ENCODE assay signal across 8 cellular contexts in genomic region chr19:50728084-50728737, GRCh38. TPM values are rescaled to one million over a fixed set of nuclear protein-coding genes. Genes with fewer than 3 reads are reported as not detected.
DNase-seq lines count a peak whose midpoint lies in the region; ATAC-seq and TF ChIP-seq lines count a peak whose summit lies in the region.

No MANE protein-coding gene starts in this region.

- H3K4me3 ChIP-seq in fibroblast of the aortic adventitia (ENCODE audit: low read depth, low read length) (no peak overlapping the region), osteoblast (ENCODE audit: insufficient read depth, low read length) (peak overlapping the region; percentile 34), tibial nerve (no peak overlapping the region)

- H3K36me3 Mint-ChIP-seq in natural killer cell treated with Interleukin-12 subunit alpha and Interleukin-12 subunit beta and Interleukin-15 and Interleukin-18, amount 100 ng/mL, for 72 hours, result no peaks in the 10 kb centered on the region
- no peaks in the 10 kb centered on the region for H3K36me3 Mint-ChIP-seq in natural killer cell

- H3K4me1 ChIP-seq in osteoblast (ENCODE audit: insufficient read depth, low read length) (peaks cover 14% of the 10 kb centered on the region), tibial nerve (peaks cover 0 to 36% (median 10%) of the 10 kb centered on the region in 4 donors)

- peak; percentile 1 to 58 for ATAC-seq in natural killer cell treated with Interleukin-12 subunit alpha and Interleukin-12 subunit beta and Interleukin-15 and Interleukin-18, amount 100 ng/mL, for 72 hours
- ATAC-seq in natural killer cell (no peak), HG03280 (IDR thresholded peaks at IDR 0.05; ENCODE audit: unreplicated experiment) (no peak)

- H3K36me3 ChIP-seq in osteoblast (ENCODE audit: insufficient read depth, low read length), result peaks cover 12% of the 10 kb centered on the region
- H3K36me3 ChIP-seq in tibial nerve, result no peaks in the 10 kb centered on the region

- 14% methylated on average over 36 to 39 of the region's 39 CpGs for WGBS in tibial nerve, 2 donors

- H3K27ac Mint-ChIP-seq in natural killer cell treated with Interleukin-12 subunit alpha and Interleukin-12 subunit beta and Interleukin-15 and Interleukin-18, amount 100 ng/mL, for 72 hours, result no peak overlapping the region
- no peak overlapping the region for H3K27ac Mint-ChIP-seq in natural killer cell

- H3K9me3 Mint-ChIP-seq in natural killer cell treated with Interleukin-12 subunit alpha and Interleukin-12 subunit beta and Interleukin-15 and Interleukin-18, amount 100 ng/mL, for 72 hours, result no peaks in the 10 kb centered on the region
- H3K9me3 Mint-ChIP-seq in natural killer cell, result no peaks in the 10 kb centered on the region

- intact Hi-C loops in natural killer cell (cut with micrococcal nuclease), result loop anchor here (10.0 kb wide), 1 partner anchor 77 kb away; no protein-coding TSS in a partner anchor

- peaks cover 12% of the 10 kb centered on the region in 2 donors for H3K4me1 Mint-ChIP-seq in natural killer cell treated with Interleukin-12 subunit alpha and Interleukin-12 subunit beta and Interleukin-15 and Interleukin-18, amount 100 ng/mL, for 72 hours (ENCODE audit: low read depth in 2 of 2)
- H3K4me1 Mint-ChIP-seq in natural killer cell, result peaks cover 0 to 43% of the 10 kb centered on the region in 2 donors

- H3K4me3 Mint-ChIP-seq in natural killer cell treated with Interleukin-12 subunit alpha and Interleukin-12 subunit beta and Interleukin-15 and Interleukin-18, amount 100 ng/mL, for 72 hours, result no peak overlapping the region
- H3K4me3 Mint-ChIP-seq in natural killer cell, result no peak overlapping the region

- H2AFZ ChIP-seq in osteoblast (ENCODE audit: low read length), result peak overlapping the region; percentile 39

- peaks cover 12 to 19% of the 10 kb centered on the region in 2 donors for H3K27me3 Mint-ChIP-seq in natural killer cell treated with Interleukin-12 subunit alpha and Interleukin-12 subunit beta and Interleukin-15 and Interleukin-18, amount 100 ng/mL, for 72 hours
- peaks cover 2 to 13% of the 10 kb centered on the region in 2 donors for H3K27me3 Mint-ChIP-seq in natural killer cell (ENCODE audit: low read depth in 2 of 2)

- TF ChIP-seq CTCF in natural killer cell (IDR thresholded peaks at IDR 0.05), result no peak
- no peak for TF ChIP-seq CTCF in fibroblast of the aortic adventitia (IDR thresholded peaks at IDR 0.05; ENCODE audit: insufficient read depth, low read length)
- no peak for TF ChIP-seq CTCF in osteoblast (IDR thresholded peaks at IDR 0.05; ENCODE audit: extremely low read depth, low read depth, low read length)
- no peak for TF ChIP-seq CTCF in tibial nerve (IDR thresholded peaks at IDR 0.05)

- peaks cover 14% of the 10 kb centered on the region for H4K20me1 ChIP-seq in osteoblast (ENCODE audit: insufficient read depth, low read length)

- H3K9me3 ChIP-seq in osteoblast (ENCODE audit: low read depth, low read length) (no peaks in the 10 kb centered on the region), tibial nerve (no peaks in the 10 kb centered on the region)

- H3K79me2 ChIP-seq in osteoblast (ENCODE audit: insufficient read depth, low read length), result peaks cover 25% of the 10 kb centered on the region

- no peak for TF ChIP-seq EP300 in tibial nerve (IDR thresholded peaks at IDR 0.05)

- DNase-seq in natural killer cell treated with Interleukin-12 subunit alpha and Interleukin-12 subunit beta and Interleukin-15 and Interleukin-18, amount 100 ng/mL, for 72 hours (ENCODE audit: low spot score), result peak; percentile 83
- DNase-seq in natural killer cell, result no peak
- DNase-seq in activated CD8-positive, alpha-beta memory T cell treated with anti-CD3 and anti-CD28 coated beads, Interleukin-2, amount 50 U/mL, for 1 hour (ENCODE audit: extremely low read depth), result peak; percentile 61
- DNase-seq in fibroblast of the aortic adventitia (ENCODE audit: low read depth), result peak; percentile 60
- peak; percentile 91 for DNase-seq in osteoblast (ENCODE audit: insufficient read length, low spot score, missing footprints)
- DNase-seq in tibial nerve (ENCODE audit: low spot score in 2 of 2), result peak; percentile 46 to 62
- DNase-seq in SW 1271 (lab: John Stamatoyannopoulos, UW), result no peak

- no peak for TF ChIP-seq POLR2A in tibial nerve (IDR thresholded peaks at IDR 0.05)

- H3K4me2 ChIP-seq in osteoblast (ENCODE audit: insufficient read depth, low read length), result peak overlapping the region; percentile 60

- H3K27ac ChIP-seq in osteoblast (ENCODE audit: low read depth, low read length) (no peak overlapping the region), tibial nerve (no peak overlapping the region)

- no peaks in the 10 kb centered on the region for H3K27me3 ChIP-seq in osteoblast (ENCODE audit: insufficient read depth, low read length)
- peaks cover 0 to 44% of the 10 kb centered on the region in 2 donors for H3K27me3 ChIP-seq in tibial nerve

RNA-seq across cellular contexts. Expression of gene CLEC11A, which starts 5.0 kb away (rescaled TPM):
- total RNA-seq in natural killer cell treated with Interleukin-12 subunit alpha and Interleukin-12 subunit beta and Interleukin-15 and Interleukin-18, amount 100 ng/mL, for 72 hours, result 1 to 10 TPM; 1.1 to 1.2 TPM
- 1 to 10 TPM; 2.3 to 4.0 (median 3.3) TPM for total RNA-seq in natural killer cell
- total RNA-seq in fibroblast of the aortic adventitia (ENCODE audit: low replicate concordance), result 21.8 and 71.8 TPM in 2 replicates
- total RNA-seq in osteoblast, result 19.7 and 23.5 TPM in 2 replicates
- total RNA-seq in tibial nerve, result 10 to 100 TPM; 13.3 to 53.1 (median 25.9) TPM

RNA-seq across cellular contexts. Expression of gene SHANK1, which starts 8.6 kb away (rescaled TPM):
- total RNA-seq in natural killer cell treated with Interleukin-12 subunit alpha and Interleukin-12 subunit beta and Interleukin-15 and Interleukin-18, amount 100 ng/mL, for 72 hours, result not detected
- under 1 TPM; 0.05 to 0.75 (median 0.20) TPM for total RNA-seq in natural killer cell
- total RNA-seq in fibroblast of the aortic adventitia (ENCODE audit: low replicate concordance), result 2.6 and 4.2 TPM in 2 replicates
- total RNA-seq in osteoblast, result 0.88 and 1.1 TPM in 2 replicates
- 1 to 10 TPM in 1 of 4 donors, under 1 TPM in 2, not detected in 1; 0.21 to 3.3 (median 0.30) TPM for total RNA-seq in tibial nerve

RNA-seq across cellular contexts. Expression of gene GPR32, which starts 42.1 kb away (rescaled TPM):
- not detected for total RNA-seq in natural killer cell treated with Interleukin-12 subunit alpha and Interleukin-12 subunit beta and Interleukin-15 and Interleukin-18, amount 100 ng/mL, for 72 hours
- not detected for total RNA-seq in natural killer cell
- total RNA-seq in fibroblast of the aortic adventitia (ENCODE audit: low replicate concordance), result not detected in 2 replicates
- not detected in 2 replicates for total RNA-seq in osteoblast
- not detected for total RNA-seq in tibial nerve

Comparison
In these comparisons a context has a peak if more than half of its experiments do, and no peak if none do; other contexts are left out.
1. ATAC-seq: peak in natural killer cell treated with Interleukin-12 subunit alpha and Interleukin-12 subunit beta and Interleukin-15 and Interleukin-18, amount 100 ng/mL, for 72 hours (2 of 2); none in natural killer cell (0 of 3) and HG03280 (single experiment).
2. DNase-seq: peak in natural killer cell treated with Interleukin-12 subunit alpha and Interleukin-12 subunit beta and Interleukin-15 and Interleukin-18, amount 100 ng/mL, for 72 hours (single experiment), activated CD8-positive, alpha-beta memory T cell treated with anti-CD3 and anti-CD28 coated beads, Interleukin-2, amount 50 U/mL, for 1 hour (single experiment), fibroblast of the aortic adventitia (single experiment), osteoblast (single experiment) and tibial nerve (2 of 2); none in natural killer cell (single experiment) and SW 1271 (0 of 2).